17 cellular contexts compared by ENCODE assay signal in genomic region chr15:35885870-35886269, GRCh38.
A peak's percentile ranks its signal among the peaks of the same experiment; 100 is the strongest.
DNase-seq lines count a peak whose midpoint lies in the region; ATAC-seq and TF ChIP-seq lines count a peak whose summit lies in the region.
"Had no signal": no experiment of that assay in that cellular context is flagged by ENCODE, and none has a peak within 500 bp of the region (broad histone marks: within the 10 kb centered on the region; RNA-seq: fewer than 3 reads in every experiment).

No MANE protein-coding gene starts in this region.

- no peaks in the 10 kb centered on the region for H3K27me3 Mint-ChIP-seq in MCF 10A (ENCODE audit: insufficient read depth, unreplicated experiment)
- H3K27me3 Mint-ChIP-seq: CD8-positive, alpha-beta memory T cell had no signal

- no TSS peak for BruUV-seq in MCF 10A (replicated peaks; lab: Mats Ljungman, UMichigan)

- TF ChIP-seq CTCF in MCF 10A (IDR thresholded peaks at IDR 0.05; ENCODE audit: unreplicated experiment) (no peak), breast epithelium (IDR thresholded peaks at IDR 0.05) (no peak), RWPE2 (IDR thresholded peaks at IDR 0.05; ENCODE audit: poor library complexity, severe bottlenecking) (no peak), epithelial cell of esophagus (IDR thresholded peaks at IDR 0.05; ENCODE audit: insufficient read depth, low read depth, low read length, missing control alignments) (no peak)

- peak; percentile 78 for ATAC-seq in RWPE2 (ENCODE audit: low read depth)
- ATAC-seq: HepG2 had no signal

- no peaks in the 10 kb centered on the region for H3K36me3 ChIP-seq in breast epithelium
- no peaks in the 10 kb centered on the region for H3K36me3 ChIP-seq in RWPE2 (ENCODE audit: low read depth)
- no peaks in the 10 kb centered on the region for H3K36me3 ChIP-seq in MG63
- H3K36me3 ChIP-seq: BLaER1 had no signal

- TF ChIP-seq POLR2A in breast epithelium (IDR thresholded peaks at IDR 0.05), result no peak

- no peak overlapping the region for H3K27ac Mint-ChIP-seq in MCF 10A (ENCODE audit: low read depth, unreplicated experiment)
- H3K27ac Mint-ChIP-seq: CD8-positive, alpha-beta memory T cell; HFFc6 had no signal

- H3K27ac ChIP-seq in breast epithelium (no peak overlapping the region), RWPE2 (ENCODE audit: poor library complexity, severe bottlenecking) (peak overlapping the region; percentile 43)
- H3K27ac ChIP-seq: 22Rv1, BLaER1 had no signal

- H3K9me3 Mint-ChIP-seq in MCF 10A (ENCODE audit: unreplicated experiment), result no peaks in the 10 kb centered on the region
- H3K9me3 Mint-ChIP-seq: HFFc6 had no signal

- peaks cover 25% of the 10 kb centered on the region for H3K4me1 Mint-ChIP-seq in MCF 10A (ENCODE audit: insufficient read depth, unreplicated experiment)
- H3K4me1 Mint-ChIP-seq: CD8-positive, alpha-beta memory T cell had no signal

- CTCF ChIA-PET in MCF 10A (lab: Yijun Ruan, JAX), result interaction anchor here (0.6 to 0.9 kb wide), 3 partner anchors 17 to 348 kb away, joined by 3 to 4 read pairs (median 3); no protein-coding TSS in a partner anchor

- H3K4me1 ChIP-seq in breast epithelium, result no peaks in the 10 kb centered on the region
- peaks cover 26% of the 10 kb centered on the region for H3K4me1 ChIP-seq in RWPE2 (ENCODE audit: insufficient read depth, poor library complexity, severe bottlenecking)
- H3K4me1 ChIP-seq: BLaER1, Caco-2 had no signal

- H3K36me3 Mint-ChIP-seq in MCF 10A (ENCODE audit: insufficient read depth, unreplicated experiment), result no peaks in the 10 kb centered on the region
- H3K36me3 Mint-ChIP-seq: CD8-positive, alpha-beta memory T cell had no signal

- H3K4me3 ChIP-seq in breast epithelium (no peak overlapping the region), RWPE2 (ENCODE audit: severe bottlenecking) (no peak overlapping the region), epithelial cell of esophagus (ENCODE audit: low read length) (no peak overlapping the region), MG63 (no peak overlapping the region)
- H3K4me3 ChIP-seq: BLaER1 had no signal

- H3K27me3 ChIP-seq in breast epithelium (no peaks in the 10 kb centered on the region), RWPE2 (ENCODE audit: insufficient read depth, poor library complexity, severe bottlenecking) (no peaks in the 10 kb centered on the region), MG63 (no peaks in the 10 kb centered on the region)
- H3K27me3 ChIP-seq: BLaER1 had no signal

- no peak overlapping the region for H3K4me3 Mint-ChIP-seq in MCF 10A (ENCODE audit: unreplicated experiment)
- H3K4me3 Mint-ChIP-seq: CD8-positive, alpha-beta memory T cell; HFFc6 had no signal

- H3K9me3 ChIP-seq in breast epithelium (no peaks in the 10 kb centered on the region), RWPE2 (ENCODE audit: severe bottlenecking) (no peaks in the 10 kb centered on the region), MG63 (no peaks in the 10 kb centered on the region)
- H3K9me3 ChIP-seq: BLaER1, Caco-2 had no signal

- DNase-seq in MCF 10A (ENCODE audit: unreplicated experiment) (peak; percentile 65), breast epithelium (ENCODE audit: low spot score in 2 of 2) (no peak), RWPE2 (ENCODE audit: low spot score) (no peak), epithelial cell of esophagus (ENCODE audit: low read depth) (peak; percentile 77), NCI-H748 treated with DMSO at 0.1 percent for 48 hours (lab: John Stamatoyannopoulos, UW) (no peak), NCI-H1930 (lab: John Stamatoyannopoulos, UW) (no peak), MG63 (no peak)
- DNase-seq: AML-193; Caco-2; CD8-positive, alpha-beta memory T cell; DND-41; GDM1; HCEC 1CT; HFFc6 had no signal

- intact Hi-C loops in MCF 10A (cut with micrococcal nuclease), result no loop called here
- intact Hi-C loops in breast epithelium (cut with DNase I; ENCODE audit: low total_unique reads), result no loop called here

- POLR2A ChIA-PET in MCF 10A (lab: Yijun Ruan, JAX), result interaction anchor here (0.7 kb wide), 1 partner anchor 194 kb away, joined by 3 read pairs; no protein-coding TSS in a partner anchor

Comparison
In these comparisons a context has a peak if more than half of its experiments do, and no peak if none do; other contexts are left out.
1. DNase-seq: peak in MCF 10A (single experiment) and epithelial cell of esophagus (single experiment); none in breast epithelium (0 of 2), RWPE2 (single experiment), NCI-H748 treated with DMSO at 0.1 percent for 48 hours (single experiment), NCI-H1930 (0 of 2) and MG63 (single experiment).